In the genomic region with DNA sequence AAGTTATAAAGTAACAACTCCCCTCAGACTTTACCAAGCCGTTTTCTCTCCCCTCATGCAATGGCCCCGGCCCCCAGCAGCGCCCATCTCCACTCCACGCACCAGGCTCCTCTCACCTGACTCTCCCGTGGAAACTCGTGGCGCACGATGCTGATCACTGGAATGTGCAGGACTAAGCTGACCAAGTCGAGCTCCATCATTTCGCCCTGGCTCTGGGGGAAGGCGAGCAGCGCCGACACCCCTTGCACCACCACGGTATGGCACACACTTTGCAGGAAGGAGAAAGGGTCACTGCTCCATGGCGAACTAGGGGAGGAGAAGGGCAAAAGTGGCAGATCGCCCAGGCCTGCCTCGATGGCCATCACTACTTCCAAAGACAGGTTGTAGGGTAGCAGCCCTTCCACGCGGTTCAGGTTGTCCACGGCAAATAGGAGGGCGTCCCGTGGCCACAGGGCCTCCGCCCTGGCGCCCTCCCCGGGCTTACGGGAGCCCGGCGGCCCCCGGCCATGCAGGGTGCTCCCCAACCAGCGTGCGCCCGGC, we compare ENCODE assay signal across 15 cellular contexts. TPM values are rescaled to one million over a fixed set of nuclear protein-coding genes. Genes with fewer than 3 reads are reported as not detected.
A peak's percentile ranks its signal among the peaks of the same experiment; 100 is the strongest.
DNase-seq lines count a peak whose midpoint lies in the region; ATAC-seq and TF ChIP-seq lines count a peak whose summit lies in the region.
"Had no signal": no experiment of that assay in that cellular context is flagged by ENCODE, and none has a peak within 500 bp of the region (broad histone marks: within the 10 kb centered on the region; RNA-seq: fewer than 3 reads in every experiment).

No MANE protein-coding gene starts in this region.

- peaks cover 13% of the 10 kb centered on the region for H3K4me1 ChIP-seq in iPS-15b (ENCODE audit: control insufficient read depth, insufficient read depth, low read length)
- peaks cover 7% of the 10 kb centered on the region for H3K4me1 ChIP-seq in psoas muscle

- ATAC-seq in psoas muscle (no peak), HG03521 (IDR thresholded peaks at IDR 0.05; ENCODE audit: unreplicated experiment) (no peak)

- intact Hi-C loops in psoas muscle (cut with DNase I), result no loop called here

- H3K9ac ChIP-seq in iPS-15b (ENCODE audit: low read depth, low read length), result no peak overlapping the region

- H3K4me3 ChIP-seq in iPS-15b (ENCODE audit: low read depth, low read length), result peak overlapping the region; percentile 68
- H3K4me3 ChIP-seq in psoas muscle, result peak overlapping the region; percentile 59
- H3K4me3 ChIP-seq: PC-9 had no signal

- no peaks in the 10 kb centered on the region for H3K9me3 ChIP-seq in iPS-15b (ENCODE audit: control insufficient read depth, insufficient read depth, low read length)
- no peaks in the 10 kb centered on the region for H3K9me3 ChIP-seq in psoas muscle
- H3K9me3 ChIP-seq: thyroid gland had no signal

- TF ChIP-seq CTCF in psoas muscle (IDR thresholded peaks at IDR 0.05), result no peak

- 5 to 12% (median 6%) methylated on average over 31 to 32 of the region's 32 CpGs for WGBS in psoas muscle, 3 donors

- no peak overlapping the region for H3K27ac ChIP-seq in psoas muscle
- H3K27ac ChIP-seq: PC-9, thyroid gland had no signal

- DNase-seq in AG20443 (ENCODE audit: low spot score), result peak; percentile 6
- peak; percentile 66 for DNase-seq in NCI-H748 (lab: John Stamatoyannopoulos, UW; ENCODE audit: unreplicated experiment)
- DNase-seq in psoas muscle, result peak in 1 of 2 donors; percentile 43
- DNase-seq in iPS-NIHi11 (ENCODE audit: low spot score), result no peak
- DNase-seq in dedifferentiated amniotic fluid mesenchymal stem cell (ENCODE audit: extremely low spot score), result no peak
- no peak for DNase-seq in C1 segment of cervical spinal cord (lab: John Stamatoyannopoulos, UW)
- DNase-seq: activated naive CD4-positive, alpha-beta T cell; AML-193; foreskin melanocyte; NCI-H446 treated with DMSO at 0.1 percent for 48 hours; PC-9; thyroid gland had no signal

- H3K27me3 ChIP-seq in iPS-15b (ENCODE audit: control insufficient read depth, insufficient read depth, low read length) (peaks cover 48% of the 10 kb centered on the region), psoas muscle (ENCODE audit: insufficient read depth in 3 of 3, low read length in 2 of 3) (peaks cover 10 to 60% (median 11%) of the 10 kb centered on the region in 3 donors)

- no peaks in the 10 kb centered on the region for H3K36me3 ChIP-seq in iPS-15b (ENCODE audit: control insufficient read depth, insufficient read depth, low read length)
- no peaks in the 10 kb centered on the region for H3K36me3 ChIP-seq in psoas muscle (ENCODE audit: insufficient read depth in 1 of 2, low read depth in 1 of 2)
- H3K36me3 ChIP-seq: thyroid gland had no signal

RNA-seq across cellular contexts. Expression of a gene that starts 1.2 kb away (rescaled TPM):
- under 1 TPM in 1 of 4 donors, not detected in 3; 0.04 TPM for total RNA-seq in psoas muscle
- under 1 TPM in 1 of 3 donors, not detected in 2; 0.01 TPM for polyA plus RNA-seq in psoas muscle
- total RNA-seq: mucosa of gallbladder, PC-9, thyroid gland had no signal

Comparison
In these comparisons a context has a peak if more than half of its experiments do, and no peak if none do; other contexts are left out.
1. DNase-seq: peak in AG20443 (single experiment) and NCI-H748 (single experiment); none in iPS-NIHi11 (single experiment), dedifferentiated amniotic fluid mesenchymal stem cell (single experiment) and C1 segment of cervical spinal cord (0 of 14).